5 cellular contexts compared by ENCODE assay signal in genomic region chr12:8315997-8316396, GRCh38.
DNase-seq lines count a peak whose midpoint lies in the region; TF ChIP-seq lines count a peak whose summit lies in the region.
"Not testable (repeated sequence)": the region's sequence is repeated elsewhere in the genome, so short reads cannot be mapped to it uniquely, and the experiment has no call there.

No MANE protein-coding gene starts in this region.

- not testable (repeated sequence) for H3K9ac ChIP-seq in KMS-11; MM.1S (ENCODE audit: low read length); mesendoderm (ENCODE audit: low read length)

- not testable (repeated sequence) for H4K5ac ChIP-seq in mesendoderm (ENCODE audit: low read length)

- H2BK15ac ChIP-seq in mesendoderm (replicated peaks; ENCODE audit: low read depth): not testable (repeated sequence)

- H3K36me3 ChIP-seq in GM06990 (ENCODE audit: control insufficient read depth, insufficient read depth, low read length); KMS-11 (ENCODE audit: insufficient read depth); MM.1S (replicated peaks; ENCODE audit: insufficient read depth, low read length); mesendoderm (ENCODE audit: control insufficient read depth, insufficient read depth, low read length): not testable (repeated sequence)

- H4K8ac ChIP-seq in mesendoderm (ENCODE audit: low read depth, low read length): not testable (repeated sequence)

- not testable (repeated sequence) for H3K79me2 ChIP-seq in KMS-11 (ENCODE audit: insufficient read depth, low read depth); MM.1S (ENCODE audit: low read length); mesendoderm (ENCODE audit: control insufficient read depth, insufficient read depth, low read length)

- not testable (repeated sequence) for H4K20me1 ChIP-seq in KMS-11 (ENCODE audit: insufficient read depth); MM.1S (ENCODE audit: insufficient read depth, low read length)

- not testable (repeated sequence) for H2BK120ac ChIP-seq in mesendoderm (ENCODE audit: low read depth, low read length)

- H3K4me2 ChIP-seq in KMS-11: peak overlapping the region; percentile 29; the same call in 1 of the 2 replicates
- not testable (repeated sequence) for H3K4me2 ChIP-seq in MM.1S (ENCODE audit: low read depth, low read length); mesendoderm (ENCODE audit: low read length)

- WGBS in mesendoderm (ENCODE audit: extremely low coverage, insufficient coverage, low lambda C conversion rate): no CpG with 5 or more reads among the region's 4 CpGs

- H2BK5ac ChIP-seq in mesendoderm (ENCODE audit: low read length): peak overlapping the region; percentile 70

- H3K4me3 ChIP-seq in GM06990 (replicated peaks; ENCODE audit: low read depth, low read length); KMS-11 (IDR thresholded peaks at IDR 0.05; ENCODE audit: insufficient read depth, low read depth, low read length); MM.1S (ENCODE audit: low read length); mesendoderm (ENCODE audit: low read length): not testable (repeated sequence)

- not testable (repeated sequence) for TF ChIP-seq CTCF in GM06990 (IDR thresholded peaks at IDR 0.05; ENCODE audit: insufficient read depth, low read length, poor library complexity, severe bottlenecking); KMS-11 (conservative IDR thresholded peaks at IDR 0.05; ENCODE audit: low read depth, low read length); MM.1S (IDR thresholded peaks at IDR 0.05; ENCODE audit: low read length)

- H3K18ac ChIP-seq in mesendoderm (ENCODE audit: low read length): not testable (repeated sequence)

- not testable (repeated sequence) for H3K9me3 ChIP-seq in MM.1S (replicated peaks; ENCODE audit: insufficient read depth, low read length)

- H3K23ac ChIP-seq in mesendoderm (ENCODE audit: low read length): not testable (repeated sequence)

- not testable (repeated sequence) for H3K27me3 ChIP-seq in GM06990 (replicated peaks; ENCODE audit: control insufficient read depth, insufficient read depth, low read length); KMS-11 (ENCODE audit: insufficient read depth, low read depth); MM.1S (replicated peaks; ENCODE audit: insufficient read depth, low read length); mesendoderm (ENCODE audit: insufficient read depth, low read length, poor library complexity)

- DNase-seq in GM06990 (ENCODE audit: extremely low read depth, insufficient read length) (peak; percentile 29), MM.1S (peak; percentile 42), RPMI8226 (peak; percentile 42)
- DNase-seq in mesendoderm: not testable (repeated sequence)

- not testable (repeated sequence) for H2AK5ac ChIP-seq in mesendoderm (ENCODE audit: low read length)

- H3K4me1 ChIP-seq in KMS-11 (ENCODE audit: low read depth, poor library complexity, severe bottlenecking): peaks cover 37% of the 10 kb centered on the region
- peaks cover 16% of the 10 kb centered on the region for H3K4me1 ChIP-seq in MM.1S (ENCODE audit: low read length)
- H3K4me1 ChIP-seq in mesendoderm (ENCODE audit: control insufficient read depth, low read depth, low read length): not testable (repeated sequence)

- peak overlapping the region; percentile 49 for H3K56ac ChIP-seq in mesendoderm (ENCODE audit: low read length)

- H2AFZ ChIP-seq in KMS-11 (ENCODE audit: low read depth); MM.1S (ENCODE audit: low read length): not testable (repeated sequence)

- H3K27ac ChIP-seq in KMS-11: peak overlapping the region; percentile 41; the same call in 1 of the 2 replicates
- H3K27ac ChIP-seq in MM.1S (ENCODE audit: low read length): peak overlapping the region; percentile 55; the same call in 1 of the 2 replicates
- not testable (repeated sequence) for H3K27ac ChIP-seq in mesendoderm (ENCODE audit: low read depth, low read length)

- H3K79me1 ChIP-seq in mesendoderm (ENCODE audit: low read length): not testable (repeated sequence)

- peaks cover 20% of the 10 kb centered on the region for H3F3A ChIP-seq in MM.1S (ENCODE audit: insufficient read depth, low read length)

- not testable (repeated sequence) for H3K9me2 ChIP-seq in MM.1S (replicated peaks; ENCODE audit: insufficient read depth, low read length)

- peak overlapping the region; percentile 71 for H3K4ac ChIP-seq in mesendoderm (ENCODE audit: low read depth, low read length)
